Comparison of ENCODE assay signal across 30 cellular contexts in genomic region chr7:117145952-117146475, GRCh38.
DNase-seq lines count a peak whose midpoint lies in the region; ATAC-seq, FAIRE-seq and TF ChIP-seq lines count a peak whose summit lies in the region.
"Had no signal": no experiment of that assay in that cellular context is flagged by ENCODE, and none has a peak within 500 bp of the region (broad histone marks: within the 10 kb centered on the region; RNA-seq: fewer than 3 reads in every experiment).

No MANE protein-coding gene starts in this region.

- H3K4me3 ChIP-seq in astrocyte (ENCODE audit: insufficient read depth, low read depth, low read length) (no peak overlapping the region), tibial artery (no peak overlapping the region)
- H3K4me3 ChIP-seq: adrenal gland, body of pancreas, dorsolateral prefrontal cortex, esophagus squamous epithelium, lower lobe of right lung, ovary, SK-N-MC had no signal

- ATAC-seq in left ventricle myocardium superior (peak; percentile 44), GM18498 (IDR thresholded peaks at IDR 0.05; ENCODE audit: unreplicated experiment) (no peak)
- ATAC-seq: body of pancreas; CD8-positive, alpha-beta T cell; T-helper 17 cell had no signal

- H3K27ac Mint-ChIP-seq in astrocyte (ENCODE audit: unreplicated experiment), result peak overlapping the region; percentile 28
- H3K27ac Mint-ChIP-seq in mesothelial cell of epicardium, result peak overlapping the region; percentile 90
- no peak overlapping the region for H3K27ac Mint-ChIP-seq in immature natural killer cell
- H3K27ac Mint-ChIP-seq: activated CD4-positive, alpha-beta memory T cell treated with anti-CD3 and anti-CD28 coated beads, Interleukin-2, amount 10 ng/mL, durations not matched to agents 7 days and 5 days; CD8-positive, alpha-beta T cell; stimulated activated naive B cell treated with anti-CD40 and anti-IgM and Interleukin-4, amounts not matched to agents 10 μg/mL and 1 μg/mL and 100 μg/mL, for 72 hours; T-helper 17 cell had no signal

- H4K20me1 ChIP-seq in astrocyte (ENCODE audit: insufficient read depth, low read length), result no peaks in the 10 kb centered on the region

- H3K9ac ChIP-seq in astrocyte (ENCODE audit: low read length), result no peak overlapping the region

- H3K27me3 ChIP-seq in astrocyte (ENCODE audit: insufficient read depth, low read length), result no peaks in the 10 kb centered on the region
- H3K27me3 ChIP-seq in tibial artery, result no peaks in the 10 kb centered on the region
- H3K27me3 ChIP-seq: adrenal gland, body of pancreas, dorsolateral prefrontal cortex, esophagus squamous epithelium, ovary had no signal

- no peak for FAIRE-seq in astrocyte (lab: Jason Lieb, UNC)
- FAIRE-seq: endometrium, H1 had no signal

- H3K36me3 Mint-ChIP-seq in astrocyte (ENCODE audit: low read depth, unreplicated experiment) (peaks cover 15% of the 10 kb centered on the region), mesothelial cell of epicardium (peaks cover 13% of the 10 kb centered on the region), immature natural killer cell (peaks cover 11 to 13% (median 12%) of the 10 kb centered on the region in 3 donors)

- H3K4me1 ChIP-seq in astrocyte (ENCODE audit: insufficient read depth, low read length), result no peaks in the 10 kb centered on the region
- H3K4me1 ChIP-seq in tibial artery, result peaks cover 0 to 12% (median 0%) of the 10 kb centered on the region in 4 donors
- H3K4me1 ChIP-seq: adrenal gland, body of pancreas, lower lobe of right lung had no signal

- no peak overlapping the region for H3K27ac ChIP-seq in astrocyte (ENCODE audit: low read depth, low read length)
- no peak overlapping the region for H3K27ac ChIP-seq in tibial artery
- H3K27ac ChIP-seq: adrenal gland, body of pancreas, esophagus squamous epithelium, lower lobe of right lung, ovary, RWPE1, SK-N-MC had no signal

- H3K9me3 ChIP-seq in astrocyte (ENCODE audit: insufficient read depth, low read depth, low read length) (no peaks in the 10 kb centered on the region), tibial artery (no peaks in the 10 kb centered on the region)
- H3K9me3 ChIP-seq: adrenal gland, body of pancreas, esophagus squamous epithelium, lower lobe of right lung, ovary had no signal

- no peak overlapping the region for H2AFZ ChIP-seq in astrocyte (ENCODE audit: low read depth, low read length)

- H3K4me1 Mint-ChIP-seq in astrocyte (ENCODE audit: low read depth, unreplicated experiment) (peaks cover 23% of the 10 kb centered on the region), mesothelial cell of epicardium (peaks cover 53% of the 10 kb centered on the region), immature natural killer cell (peaks cover 0 to 5% of the 10 kb centered on the region in 2 donors)

- H3K27me3 Mint-ChIP-seq in astrocyte (ENCODE audit: low read depth, unreplicated experiment) (no peaks in the 10 kb centered on the region), mesothelial cell of epicardium (ENCODE audit: low read depth) (no peaks in the 10 kb centered on the region), immature natural killer cell (ENCODE audit: low read depth in 3 of 3) (no peaks in the 10 kb centered on the region)
- H3K27me3 Mint-ChIP-seq: activated CD4-positive, alpha-beta memory T cell treated with anti-CD3 and anti-CD28 coated beads, Interleukin-2, amount 10 ng/mL, durations not matched to agents 7 days and 5 days; stimulated activated naive B cell treated with anti-CD40 and anti-IgM and Interleukin-4, amounts not matched to agents 10 μg/mL and 1 μg/mL and 100 μg/mL, for 72 hours; T-helper 17 cell had no signal

- H3K36me3 ChIP-seq in astrocyte (ENCODE audit: insufficient read depth, low read length) (peaks cover 5% of the 10 kb centered on the region), tibial artery (peaks cover 8 to 10% (median 10%) of the 10 kb centered on the region in 3 donors)
- H3K36me3 ChIP-seq: adrenal gland, lower lobe of right lung, ovary had no signal

- no peak overlapping the region for H3K4me2 ChIP-seq in astrocyte (ENCODE audit: low read length)

- no peak overlapping the region for H3K4me3 Mint-ChIP-seq in astrocyte (ENCODE audit: unreplicated experiment)
- H3K4me3 Mint-ChIP-seq in mesothelial cell of epicardium, result no peak overlapping the region
- no peak overlapping the region for H3K4me3 Mint-ChIP-seq in immature natural killer cell
- H3K4me3 Mint-ChIP-seq: activated CD4-positive, alpha-beta memory T cell treated with anti-CD3 and anti-CD28 coated beads, Interleukin-2, amount 10 ng/mL, durations not matched to agents 7 days and 5 days; CD8-positive, alpha-beta T cell; nephron; stimulated activated naive B cell treated with anti-CD40 and anti-IgM and Interleukin-4, amounts not matched to agents 10 μg/mL and 1 μg/mL and 100 μg/mL, for 72 hours; T-helper 17 cell had no signal

- no peaks in the 10 kb centered on the region for H3K9me3 Mint-ChIP-seq in astrocyte (ENCODE audit: unreplicated experiment)
- no peaks in the 10 kb centered on the region for H3K9me3 Mint-ChIP-seq in mesothelial cell of epicardium
- peaks cover 0 to 2% (median 0%) of the 10 kb centered on the region in 6 donors for H3K9me3 Mint-ChIP-seq in immature natural killer cell
- H3K9me3 Mint-ChIP-seq: activated CD4-positive, alpha-beta memory T cell treated with anti-CD3 and anti-CD28 coated beads, Interleukin-2, amount 10 ng/mL, durations not matched to agents 7 days and 5 days; CD8-positive, alpha-beta T cell; nephron; stimulated activated naive B cell treated with anti-CD40 and anti-IgM and Interleukin-4, amounts not matched to agents 10 μg/mL and 1 μg/mL and 100 μg/mL, for 72 hours had no signal

- DNase-seq in left ventricle myocardium superior, result no peak
- no peak for DNase-seq in cardiac septum (ENCODE audit: low spot score)
- no peak for DNase-seq in astrocyte (ENCODE audit: low read depth)
- no peak for DNase-seq in mesothelial cell of epicardium (ENCODE audit: low spot score in 2 of 2, unreplicated experiment in 2 of 2)
- no peak for DNase-seq in tibial artery
- DNase-seq in immature natural killer cell, result no peak
- DNase-seq: activated CD4-positive, alpha-beta memory T cell treated with anti-CD3 and anti-CD28 coated beads, Interleukin-2, amount 10 ng/mL, durations not matched to agents 7 days and 5 days; activated CD4-positive, alpha-beta T cell treated with anti-CD3 and anti-CD28 coated beads for 1 hour; activated CD8-positive, alpha-beta memory T cell treated with anti-CD3 and anti-CD28 coated beads, Interleukin-2, amount 50 U/mL, for 4 hours; activated naive CD4-positive, alpha-beta T cell; adrenal gland; body of pancreas; CD8-positive, alpha-beta T cell; cerebellar nuclear complex; DMS 273 treated with DMSO at 0.1 percent for 48 hours; dorsolateral prefrontal cortex; EL; esophagus squamous epithelium; foreskin melanocyte; lower lobe of right lung; NCI-H446; ovary; stimulated activated naive B cell treated with anti-CD40 and anti-IgM and Interleukin-4, amounts not matched to agents 10 μg/mL and 1 μg/mL and 100 μg/mL, for 72 hours; T-helper 17 cell had no signal

- TF ChIP-seq CTCF in astrocyte (IDR thresholded peaks at IDR 0.05; ENCODE audit: insufficient read depth, low read depth, low read length), result no peak
- no peak for TF ChIP-seq CTCF in mesothelial cell of epicardium (IDR thresholded peaks at IDR 0.05; ENCODE audit: unreplicated experiment)
- TF ChIP-seq CTCF in tibial artery (IDR thresholded peaks at IDR 0.05), result no peak

- intact Hi-C loops in left ventricle myocardium superior (cut with micrococcal nuclease), result no loop called here
- intact Hi-C loops in cardiac septum (cut with DNase I), result no loop called here
- intact Hi-C loops in tibial artery (cut with DNase I; ENCODE audit: low total_unique reads), result no loop called here

- H3K79me2 ChIP-seq in astrocyte (ENCODE audit: insufficient read depth, low read length), result no peaks in the 10 kb centered on the region

Comparison
In these comparisons a context has a peak if more than half of its experiments do, and no peak if none do; other contexts are left out.
1. H3K27ac Mint-ChIP-seq: peak in astrocyte (single experiment) and mesothelial cell of epicardium (single experiment); none in immature natural killer cell (0 of 6).